Comparison of ENCODE assay signal across 17 cellular contexts in genomic region chr10:30007406-30007805, GRCh38. TPM values are rescaled to one million over a fixed set of nuclear protein-coding genes. Genes with fewer than 3 reads are reported as not detected.
DNase-seq lines count a peak whose midpoint lies in the region; ATAC-seq and TF ChIP-seq lines count a peak whose summit lies in the region.
"Had no signal": no experiment of that assay in that cellular context is flagged by ENCODE, and none has a peak within 500 bp of the region (broad histone marks: within the 10 kb centered on the region; RNA-seq: fewer than 3 reads in every experiment).

No MANE protein-coding gene starts in this region.

- no TSS peak for BruUV-seq in IMR-90 (replicated peaks; lab: Mats Ljungman, UMichigan)

- no peak overlapping the region; a peak in 1 of 4 replicates for H4K8ac ChIP-seq in IMR-90 (ENCODE audit: low read depth in 2 of 2, low read length in 2 of 2)

- H3K4me1 ChIP-seq in GM23338 (ENCODE audit: insufficient read depth): 0 out of 2 replicates have a peak, but pooled peaks cover 2% of the 10 kb centered on the region
- peaks cover 9% of the 10 kb centered on the region for H3K4me1 ChIP-seq in IMR-90 (ENCODE audit: control insufficient read depth, insufficient read depth, low read length)
- no peaks in the 10 kb centered on the region for H3K4me1 ChIP-seq in smooth muscle cell (ENCODE audit: low read depth)

- 0 out of 2 replicates have a peak, but pooled peaks cover 3% of the 10 kb centered on the region for H3K9me2 ChIP-seq in GM23338 (ENCODE audit: insufficient read depth)

- 0 out of 2 replicates have a peak overlapping the region, but pooled peaks have one; percentile 1 for H3K14ac ChIP-seq in IMR-90 (replicated peaks; ENCODE audit: low read depth, low read length)

- no peak overlapping the region for H3K18ac ChIP-seq in IMR-90 (ENCODE audit: low read depth, low read length)

- no peak for TF ChIP-seq RAD21 in IMR-90 (IDR thresholded peaks at IDR 0.05; ENCODE audit: low read length)

- H2BK120ac ChIP-seq in IMR-90 (ENCODE audit: low read depth, low read length): peak overlapping the region; percentile 49; the same call in 1 of the 2 replicates

- H3K9ac ChIP-seq in IMR-90 (ENCODE audit: low read depth, low read length): no peak overlapping the region
- H3K9ac ChIP-seq in smooth muscle cell (ENCODE audit: low read depth): no peak overlapping the region

- in situ Hi-C loops in IMR-90 (cut with MboI; ENCODE audit: low sequenced_read_pairs): no loop called here

- H3K27me3 Mint-ChIP-seq in GM23338 (ENCODE audit: insufficient read depth, low read depth, poor library complexity): no peaks in the 10 kb centered on the region

- H2AFZ ChIP-seq in GM23338 (peak overlapping the region; percentile 63; the same call in 1 of the 2 replicates), IMR-90 (replicated peaks; ENCODE audit: low read length, poor library complexity) (no peak overlapping the region), smooth muscle cell (ENCODE audit: low read depth) (no peak overlapping the region)

- no peak for DNase-seq in GM23338 (ENCODE audit: low spot score)
- DNase-seq in IMR-90: no peak
- DNase-seq in dermis microvascular lymphatic vessel endothelial cell (ENCODE audit: low read depth in 2 of 2): peak; percentile 22 to 56
- peak; percentile 25 for DNase-seq in myocyte (ENCODE audit: low read depth)
- no peak for DNase-seq in C1 segment of cervical spinal cord (lab: John Stamatoyannopoulos, UW)
- DNase-seq in smooth muscle cell (lab: John Stamatoyannopoulos, UW; ENCODE audit: unreplicated experiment): no peak
- no peak for DNase-seq in NCI-H446 (lab: John Stamatoyannopoulos, UW)
- DNase-seq: AML-193, DMS79, NCI-H1105 treated with DMSO at 0.1 percent for 48 hours, NCI-H1694 treated with DMSO at 0.1 percent for 48 hours, NCI-H510A, NCI-H748 treated with DMSO at 0.1 percent for 48 hours had no signal

- no peak overlapping the region for H2AK9ac ChIP-seq in IMR-90 (replicated peaks; ENCODE audit: low read depth, low read length, poor library complexity)

- no peaks in the 10 kb centered on the region for H3K27me3 ChIP-seq in GM23338 (ENCODE audit: insufficient read depth)
- H3K27me3 ChIP-seq in IMR-90 (ENCODE audit: control insufficient read depth, insufficient read depth, low read length): no peaks in the 10 kb centered on the region
- H3K27me3 ChIP-seq in smooth muscle cell (ENCODE audit: low read depth): no peaks in the 10 kb centered on the region

- dilution Hi-C loops in IMR-90 (cut with HindIII; ENCODE audit: low sequenced_read_pairs, unreplicated experiment): no loop called here

- TF ChIP-seq CTCF in GM23338 (conservative IDR thresholded peaks at IDR 0.05; ENCODE audit: low read depth in 2 of 2): no peak
- TF ChIP-seq CTCF in IMR-90 (conservative IDR thresholded peaks at IDR 0.05; ENCODE audit: low read depth, low read length): no peak
- no peak for TF ChIP-seq CTCF in smooth muscle cell (IDR thresholded peaks at IDR 0.05; ENCODE audit: borderline replicate concordance, insufficient read depth, poor library complexity, severe bottlenecking)

- no peaks in the 10 kb centered on the region for H3K36me3 ChIP-seq in GM23338 (ENCODE audit: insufficient read depth)
- no peaks in the 10 kb centered on the region for H3K36me3 ChIP-seq in IMR-90 (ENCODE audit: control insufficient read depth, insufficient read depth, low read length)
- H3K36me3 ChIP-seq in smooth muscle cell (ENCODE audit: low read depth): no peaks in the 10 kb centered on the region

- H2AK5ac ChIP-seq in IMR-90 (ENCODE audit: low read depth, low read length): peak overlapping the region; percentile 3; the same call in 1 of the 2 replicates

- H3K79me2 ChIP-seq in GM23338 (replicated peaks; ENCODE audit: insufficient read depth): no peaks in the 10 kb centered on the region
- no peaks in the 10 kb centered on the region for H3K79me2 ChIP-seq in smooth muscle cell (ENCODE audit: low read depth)

- no peak for TF ChIP-seq POLR2A in IMR-90 (IDR thresholded peaks at IDR 0.05; ENCODE audit: low read depth, low read length)

- intact Hi-C loops in IMR-90 (cut with micrococcal nuclease): no loop called here

- CTCF ChIA-PET in IMR-90 (lab: Yijun Ruan, JAX): no interaction called here

- H3K23ac ChIP-seq in IMR-90 (ENCODE audit: low read depth, low read length): no peak overlapping the region

- H3K56ac ChIP-seq in IMR-90 (ENCODE audit: extremely low read depth, insufficient read depth, low read length): no peak overlapping the region

- H3K4me2 ChIP-seq in GM23338: no peak overlapping the region
- H3K4me2 ChIP-seq in IMR-90 (ENCODE audit: low read depth, low read length): no peak overlapping the region
- H3K4me2 ChIP-seq in smooth muscle cell: no peak overlapping the region

- no peak overlapping the region for H2BK20ac ChIP-seq in IMR-90 (ENCODE audit: low read depth, low read length)

- no peaks in the 10 kb centered on the region for H4K20me1 ChIP-seq in GM23338 (replicated peaks; ENCODE audit: insufficient read depth)
- no peaks in the 10 kb centered on the region for H4K20me1 ChIP-seq in IMR-90 (ENCODE audit: insufficient read depth, low read length)
- no peaks in the 10 kb centered on the region for H4K20me1 ChIP-seq in smooth muscle cell (ENCODE audit: low read depth)

- H3K27ac Mint-ChIP-seq in GM23338: no peak overlapping the region

- no peak for ATAC-seq in GM23338
- ATAC-seq in IMR-90 (ENCODE audit: low read depth): peak; percentile 51
- ATAC-seq: K562, Right ventricle myocardium inferior had no signal

- no peak overlapping the region for H3K4ac ChIP-seq in IMR-90 (ENCODE audit: low read depth, low read length)

- H3K9me3 Mint-ChIP-seq in GM23338: no peaks in the 10 kb centered on the region; the same call in 2 of the 3 replicates
- H3K9me3 Mint-ChIP-seq: CD14-positive monocyte had no signal

- no peak overlapping the region for H4K91ac ChIP-seq in IMR-90 (ENCODE audit: insufficient read depth, low read depth, low read length)

- H3K79me1 ChIP-seq in IMR-90 (ENCODE audit: low read depth in 1 of 2, low read length in 2 of 2): no peaks in the 10 kb centered on the region

- no peak overlapping the region for H2BK15ac ChIP-seq in IMR-90 (ENCODE audit: low read depth, low read length)

- no peak overlapping the region for H3K4me3 Mint-ChIP-seq in GM23338

- no peak overlapping the region for H2BK5ac ChIP-seq in IMR-90 (ENCODE audit: low read depth, low read length, poor library complexity, severe bottlenecking)

- H3K9me3 ChIP-seq in IMR-90 (ENCODE audit: control insufficient read depth, insufficient read depth, low read length): no peaks in the 10 kb centered on the region
- H3K9me3 ChIP-seq in smooth muscle cell (replicated peaks; ENCODE audit: low read depth): no peaks in the 10 kb centered on the region

- POLR2A ChIA-PET in IMR-90 (lab: Charles Lee; ENCODE audit: unreplicated experiment): no interaction called here

- no peak overlapping the region for H3K27ac ChIP-seq in GM23338 (ENCODE audit: low read depth)
- H3K27ac ChIP-seq in IMR-90 (ENCODE audit: insufficient read depth, low read length): no peak overlapping the region
- H3K27ac ChIP-seq in smooth muscle cell (ENCODE audit: low read depth): no peak overlapping the region

- no peak overlapping the region; the same call in 1 of the 2 replicates for H4K5ac ChIP-seq in IMR-90 (ENCODE audit: low read depth, low read length)

- WGBS in IMR-90 (ENCODE audit: extremely low coverage in 2 of 2, insufficient read length in 1 of 2), 2 experiments: no CpG with 5 or more reads among the region's 3 CpGs
- 60% methylated on average over 3 of the region's 3 CpGs for WGBS in smooth muscle cell (ENCODE audit: low lambda C conversion rate)

- H3F3A ChIP-seq in GM23338 (replicated peaks; ENCODE audit: low read depth) (no peaks in the 10 kb centered on the region), smooth muscle cell (ENCODE audit: low read depth) (no peaks in the 10 kb centered on the region)

- peaks cover 13% of the 10 kb centered on the region; the same call in 2 of the 3 replicates for H3K4me1 Mint-ChIP-seq in GM23338

- peaks cover 5% of the 10 kb centered on the region; the same call in 1 of the 2 replicates for H3K9me1 ChIP-seq in IMR-90 (ENCODE audit: insufficient read depth, low read length)

- H3K4me3 ChIP-seq in GM23338 (no peak overlapping the region), IMR-90 (ENCODE audit: insufficient read depth, low read depth, low read length) (no peak overlapping the region), smooth muscle cell (no peak overlapping the region)
- H3K4me3 ChIP-seq: K562 had no signal

- no peaks in the 10 kb centered on the region for H3K36me3 Mint-ChIP-seq in GM23338 (ENCODE audit: low read depth)
- H3K36me3 Mint-ChIP-seq: CD14-positive monocyte had no signal

TF ChIP-seq in GM23338, 12 proteins besides CTCF, POLR2A, EP300 and RAD21 (continues in another document):
- TF ChIP-seq ZNF331 (CRISPR knock-in tag; IDR thresholded peaks at IDR 0.05; ENCODE audit: low read depth): no peak

TF ChIP-seq in IMR-90, 13 proteins besides CTCF, POLR2A, EP300 and RAD21 (continues in another document):
- no peak for TF ChIP-seq ELK1 (IDR thresholded peaks at IDR 0.05; ENCODE audit: borderline replicate concordance, low read depth, low read length)
- TF ChIP-seq SMC3 (IDR thresholded peaks at IDR 0.05; ENCODE audit: low read depth, low read length): no peak
- no peak for TF ChIP-seq CEBPB (IDR thresholded peaks at IDR 0.05; ENCODE audit: low read depth, low read length)
- no peak for TF ChIP-seq RFX5 (IDR thresholded peaks at IDR 0.05; ENCODE audit: low read depth, low read length)
- TF ChIP-seq MAFK (IDR thresholded peaks at IDR 0.05; ENCODE audit: low read depth, low read length): no peak
- no peak for TF ChIP-seq BHLHE40 (IDR thresholded peaks at IDR 0.05; ENCODE audit: low read depth, low read length)

RNA-seq across cellular contexts. Expression of gene JCAD, which starts 52.0 kb away (rescaled TPM):
- total RNA-seq in GM23338 (2014; rRNA removed; shearing (Covaris generic)): 2.1 and 2.3 TPM in 2 replicates
- polyA plus RNA-seq in GM23338 (2016; fragmentation: Nextera tagmentation; extraction: Ambion mirVana) (0.78 TPM in 2 replicates), IMR-90 (2012; rRNA removed) (14.8 and 15.9 TPM in 2 replicates), smooth muscle cell (6.8 and 7.5 TPM in 2 replicates)
- total RNA-seq in IMR-90 (2012; rRNA removed) (16.8 and 18.9 TPM in 2 replicates), dermis microvascular lymphatic vessel endothelial cell (50.6 and 69.3 TPM in 2 replicates), myocyte (13.2 and 16.4 TPM in 2 replicates), smooth muscle cell (7.8 and 9.6 TPM in 2 replicates)
- polyA plus RNA-seq in IMR-90 (2012; cell fraction: cytosol; rRNA removed): 9.1 and 12.2 TPM in 2 replicates
- polyA plus RNA-seq in IMR-90 (2012; cell fraction: nucleus; rRNA removed; ENCODE audit: low replicate concordance): 7.2 and 16.6 TPM in 2 replicates
- polyA plus RNA-seq in myocyte (2012): 40.7 TPM
- total RNA-seq: K562, OCI-LY7 had no signal
- polyA plus RNA-seq: CD14-positive monocyte, K562 had no signal

Comparison
In these comparisons a context has a peak if more than half of its experiments do, and no peak if none do; other contexts are left out.
1. DNase-seq: peak in dermis microvascular lymphatic vessel endothelial cell (2 of 2) and myocyte (single experiment); none in GM23338 (single experiment), IMR-90 (single experiment), C1 segment of cervical spinal cord (0 of 14), smooth muscle cell (single experiment) and NCI-H446 (0 of 2).